In the genomic region with DNA sequence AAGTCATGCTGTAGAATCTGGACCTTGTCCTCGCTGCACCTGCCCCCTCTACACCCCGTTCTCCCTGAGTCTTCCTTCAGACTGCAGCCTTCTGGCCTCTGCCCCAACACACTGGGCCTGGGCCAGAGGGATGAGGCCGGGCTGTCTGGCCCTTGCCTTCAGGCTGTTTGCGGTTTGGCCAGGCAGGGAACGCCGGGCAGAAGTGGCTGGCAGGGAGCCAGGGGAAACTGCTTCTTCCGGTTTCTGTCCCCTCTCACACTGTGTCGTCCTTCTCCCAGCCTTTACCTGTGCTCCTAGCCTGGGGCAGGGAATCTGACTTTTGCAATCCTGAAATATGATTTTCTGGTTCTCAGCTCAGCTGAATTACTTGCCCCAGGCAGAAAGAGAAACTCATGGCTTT, we compare ENCODE assay signal across 12 cellular contexts. TPM values are rescaled to one million over a fixed set of nuclear protein-coding genes. Genes with fewer than 3 reads are reported as not detected.
A peak's percentile ranks its signal among the peaks of the same experiment; 100 is the strongest.
DNase-seq lines count a peak whose midpoint lies in the region; TF ChIP-seq lines count a peak whose summit lies in the region.
"Had no signal": no experiment of that assay in that cellular context is flagged by ENCODE, and none has a peak within 500 bp of the region (broad histone marks: within the 10 kb centered on the region; RNA-seq: fewer than 3 reads in every experiment).

No MANE protein-coding gene starts in this region.

- BruUV-seq in MCF 10A (replicated peaks; lab: Mats Ljungman, UMichigan): no TSS peak

- POLR2A ChIA-PET in MCF 10A (lab: Yijun Ruan, JAX): interaction anchor here (0.6 to 5.2 kb wide), 9 partner anchors 8 to 1206 kb away, joined by 3 to 29 read pairs (median 4); a partner anchor contains a TSS

- H3K36me3 Mint-ChIP-seq in MCF 10A (ENCODE audit: insufficient read depth, unreplicated experiment): peaks cover 16% of the 10 kb centered on the region

- CTCF ChIA-PET in MCF 10A (lab: Yijun Ruan, JAX): interaction anchor here (0.6 to 1.5 kb wide), 5 partner anchors 11 to 44 kb away, joined by 3 to 5 read pairs (median 4); no protein-coding TSS in a partner anchor

- H3K4me1 Mint-ChIP-seq in MCF 10A (ENCODE audit: insufficient read depth, unreplicated experiment): peaks cover 11% of the 10 kb centered on the region
- H3K4me1 Mint-ChIP-seq: endodermal cell had no signal

- peak; percentile 35 for DNase-seq in DMS53 (lab: John Stamatoyannopoulos, UW)
- no peak for DNase-seq in DMS53 treated with DMSO at 0.1 percent for 48 hours (lab: John Stamatoyannopoulos, UW; ENCODE audit: unreplicated experiment)
- peak; percentile 95 for DNase-seq in MCF 10A (ENCODE audit: unreplicated experiment)
- DNase-seq in stimulated activated CD4-positive, alpha-beta T cell treated with anti-CD3 and anti-CD28 coated beads, Interleukin-4, amount 100 ng/mL, for 4 hours: no peak
- no peak for DNase-seq in T-helper 2 cell
- DNase-seq in GOT3 (lab: John Stamatoyannopoulos, UW): no peak
- DNase-seq: activated CD4-positive, CD25-positive, alpha-beta regulatory T cell; endodermal cell; KBM-7 had no signal

- H3K27ac ChIP-seq in layer of hippocampus (ENCODE audit: low read depth, low read length): peak overlapping the region; percentile 23
- peak overlapping the region; percentile 68 for H3K27ac ChIP-seq in temporal lobe (ENCODE audit: low read depth, low read length)

- intact Hi-C loops in MCF 10A (cut with micrococcal nuclease): no loop called here

- no peak for TF ChIP-seq CTCF in MCF 10A (IDR thresholded peaks at IDR 0.05; ENCODE audit: unreplicated experiment)

- H3K27me3 Mint-ChIP-seq in MCF 10A (ENCODE audit: insufficient read depth, unreplicated experiment): no peaks in the 10 kb centered on the region
- H3K27me3 Mint-ChIP-seq: activated naive CD8-positive, alpha-beta T cell had no signal

- no peak overlapping the region for H3K4me3 Mint-ChIP-seq in MCF 10A (ENCODE audit: unreplicated experiment)
- H3K4me3 Mint-ChIP-seq: activated naive CD8-positive, alpha-beta T cell; endodermal cell had no signal

- no peaks in the 10 kb centered on the region for H3K9me3 Mint-ChIP-seq in MCF 10A (ENCODE audit: unreplicated experiment)

- H3K27me3 ChIP-seq in layer of hippocampus (ENCODE audit: control insufficient read depth, insufficient read depth, low read length): no peaks in the 10 kb centered on the region

- H3K27ac Mint-ChIP-seq in MCF 10A (ENCODE audit: low read depth, unreplicated experiment): no peak overlapping the region
- H3K27ac Mint-ChIP-seq: activated naive CD8-positive, alpha-beta T cell; endodermal cell had no signal

RNA-seq across cellular contexts. Expression of a gene that starts 13.5 kb away (rescaled TPM):
- total RNA-seq in MCF 10A (2022): 11.3 and 11.7 TPM in 2 replicates
- 18.7 TPM for total RNA-seq in temporal lobe

Comparison
In these comparisons a context has a peak if more than half of its experiments do, and no peak if none do; other contexts are left out.
1. DNase-seq: peak in DMS53 (single experiment) and MCF 10A (single experiment); none in DMS53 treated with DMSO at 0.1 percent for 48 hours (single experiment), stimulated activated CD4-positive, alpha-beta T cell treated with anti-CD3 and anti-CD28 coated beads, Interleukin-4, amount 100 ng/mL, for 4 hours (0 of 2), T-helper 2 cell (0 of 5) and GOT3 (single experiment).